ENCODE assay signal across 8 cellular contexts in the genomic region with DNA sequence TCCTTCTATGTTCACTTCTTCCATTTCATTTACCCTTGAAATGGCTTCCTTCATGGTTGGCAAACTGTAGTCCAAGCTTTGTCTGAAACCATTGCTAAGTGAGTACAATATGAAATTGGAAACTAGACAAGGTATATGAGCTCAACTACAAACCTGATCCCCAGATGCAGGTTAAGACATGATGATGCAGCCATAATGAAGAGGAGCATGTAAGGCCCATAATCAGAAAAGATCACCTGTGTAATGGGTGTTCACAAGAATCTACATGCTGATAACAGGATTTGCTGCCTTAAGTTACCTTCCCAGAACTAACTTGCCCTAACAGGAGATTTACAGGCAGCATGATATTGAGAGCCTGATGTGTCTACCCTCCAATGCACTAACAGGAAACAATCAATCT.
"Had no signal": no experiment of that assay in that cellular context is flagged by ENCODE, and none has a peak within 500 bp of the region (broad histone marks: within the 10 kb centered on the region; RNA-seq: fewer than 3 reads in every experiment).

No MANE protein-coding gene starts in this region.

- H3K4me3 ChIP-seq: GM12878 had no signal

- FAIRE-seq: G401.6, GM12878, GM12891, GM12892, GM18507, GM19239 had no signal

- DNase-seq: GDM1, GF-D8 had no signal

- ATAC-seq: GM12878 had no signal
